In genomic region chr4:61619528-61619927, GRCh38 we compare ENCODE assay signal across 16 cellular contexts.
DNase-seq lines count a peak whose midpoint lies in the region; ATAC-seq and TF ChIP-seq lines count a peak whose summit lies in the region.
"Had no signal": no experiment of that assay in that cellular context is flagged by ENCODE, and none has a peak within 500 bp of the region (broad histone marks: within the 10 kb centered on the region; RNA-seq: fewer than 3 reads in every experiment).

No MANE protein-coding gene starts in this region.

- H3K4me3 Mint-ChIP-seq in endodermal cell: no peak overlapping the region
- no peak overlapping the region for H3K4me3 Mint-ChIP-seq in osteocyte (ENCODE audit: unreplicated experiment)
- H3K4me3 Mint-ChIP-seq: activated CD4-positive, alpha-beta memory T cell treated with anti-CD3 and anti-CD28 coated beads for 36 hours; activated T-helper 1 cell treated with anti-CD3 and anti-CD28 coated beads, Interleukin-12 subunit alpha, Interleukin-12 subunit beta, Interleukin-2, Interleukin-4 antibody, amounts not matched to agents 30 ng/mL and 10 ng/mL and 1 ng/mL, durations not matched to agents 14 hours and 24 hours and 36 hours; T-helper 2 cell treated with Interferon-gamma antibody and Interleukin-4, amounts not matched to agents 5 μg/mL and 100 μg/mL, for 36 hours had no signal

- WGBS in endodermal cell (ENCODE audit: insufficient coverage in 1 of 2, insufficient read length in 1 of 2), 2 experiments: 79 to 92% methylated on average over 2 to 4 of the region's 4 CpGs

- no peaks in the 10 kb centered on the region for H3K79me2 ChIP-seq in OCI-LY3 (ENCODE audit: low read length)

- 0 out of 2 replicates have a peak overlapping the region, but pooled peaks have one; percentile 7 for H2AFZ ChIP-seq in OCI-LY3 (ENCODE audit: low read depth, low read length)

- no peaks in the 10 kb centered on the region for H3K4me1 Mint-ChIP-seq in endodermal cell
- H3K4me1 Mint-ChIP-seq in osteocyte (ENCODE audit: unreplicated experiment): peaks cover 4% of the 10 kb centered on the region

- H3K9me3 Mint-ChIP-seq in endodermal cell: no peaks in the 10 kb centered on the region
- H3K9me3 Mint-ChIP-seq in osteocyte (ENCODE audit: unreplicated experiment): no peaks in the 10 kb centered on the region

- H3K27ac ChIP-seq in OCI-LY3 (ENCODE audit: low read length) (no peak overlapping the region), endodermal cell (ENCODE audit: low read depth, low read length) (no peak overlapping the region)

- no peak for TF ChIP-seq CTCF in OCI-LY3 (IDR thresholded peaks at IDR 0.05; ENCODE audit: low read depth, low read length)
- TF ChIP-seq CTCF in endodermal cell (conservative IDR thresholded peaks at IDR 0.05): peak; percentile 74
- TF ChIP-seq CTCF in osteocyte (IDR thresholded peaks at IDR 0.05): peak; percentile 38

- H3K27ac Mint-ChIP-seq in endodermal cell (no peak overlapping the region), osteocyte (ENCODE audit: unreplicated experiment) (no peak overlapping the region)
- H3K27ac Mint-ChIP-seq: activated CD4-positive, alpha-beta memory T cell treated with anti-CD3 and anti-CD28 coated beads for 36 hours; activated T-helper 1 cell treated with anti-CD3 and anti-CD28 coated beads, Interleukin-12 subunit alpha, Interleukin-12 subunit beta, Interleukin-2, Interleukin-4 antibody, amounts not matched to agents 30 ng/mL and 10 ng/mL and 1 ng/mL, durations not matched to agents 14 hours and 24 hours and 36 hours; T-helper 2 cell treated with Interferon-gamma antibody and Interleukin-4, amounts not matched to agents 5 μg/mL and 100 μg/mL, for 36 hours had no signal

- H3K9ac ChIP-seq in OCI-LY3 (ENCODE audit: low read length) (no peak overlapping the region), endodermal cell (ENCODE audit: extremely low read depth, low read length, poor library complexity, severe bottlenecking) (no peak overlapping the region)

- H3K27me3 Mint-ChIP-seq in endodermal cell (ENCODE audit: insufficient read depth) (no peaks in the 10 kb centered on the region), osteocyte (ENCODE audit: unreplicated experiment) (no peaks in the 10 kb centered on the region)
- H3K27me3 Mint-ChIP-seq: activated CD4-positive, alpha-beta memory T cell treated with anti-CD3 and anti-CD28 coated beads for 36 hours had no signal

- H3K36me3 Mint-ChIP-seq in endodermal cell (ENCODE audit: low read depth): no peaks in the 10 kb centered on the region
- no peaks in the 10 kb centered on the region for H3K36me3 Mint-ChIP-seq in osteocyte (ENCODE audit: unreplicated experiment)
- H3K36me3 Mint-ChIP-seq: activated CD4-positive, alpha-beta memory T cell treated with anti-CD3 and anti-CD28 coated beads for 36 hours had no signal

- H4K20me1 ChIP-seq in OCI-LY3 (ENCODE audit: insufficient read depth, low read length): no peaks in the 10 kb centered on the region

- no peaks in the 10 kb centered on the region for H3K9me3 ChIP-seq in OCI-LY3 (ENCODE audit: insufficient read depth, low read length)
- no peaks in the 10 kb centered on the region for H3K9me3 ChIP-seq in endodermal cell (ENCODE audit: control insufficient read depth, low read length)

- no peak overlapping the region for H3K4me2 ChIP-seq in OCI-LY3 (ENCODE audit: low read length)

- no peaks in the 10 kb centered on the region for H3K4me1 ChIP-seq in OCI-LY3 (ENCODE audit: low read length)
- H3K4me1 ChIP-seq in endodermal cell (ENCODE audit: control insufficient read depth, insufficient read depth, low read length): peaks cover 2% of the 10 kb centered on the region

- ATAC-seq in HG03025 (IDR thresholded peaks at IDR 0.05; ENCODE audit: low FRiP score, unreplicated experiment): no peak
- ATAC-seq: esophagus mucosa, left lobe of liver had no signal

- H3K27me3 ChIP-seq in OCI-LY3 (ENCODE audit: low read depth, low read length) (no peaks in the 10 kb centered on the region), endodermal cell (ENCODE audit: control insufficient read depth, insufficient read depth, low read length, poor library complexity, severe bottlenecking) (no peaks in the 10 kb centered on the region)

- no peaks in the 10 kb centered on the region for H3K36me3 ChIP-seq in OCI-LY3 (replicated peaks; ENCODE audit: low read depth, low read length)
- no peaks in the 10 kb centered on the region for H3K36me3 ChIP-seq in endodermal cell (ENCODE audit: control insufficient read depth, insufficient read depth, low read length)

- H3K4me3 ChIP-seq in OCI-LY3 (ENCODE audit: low read length) (no peak overlapping the region), endodermal cell (ENCODE audit: low read length) (no peak overlapping the region)

- DNase-seq in NCI-H146 (lab: John Stamatoyannopoulos, UW) (peak; percentile 13), NCI-H146 treated with DMSO at 0.1 percent for 48 hours (lab: John Stamatoyannopoulos, UW; ENCODE audit: unreplicated experiment) (no peak), endodermal cell (peak; percentile 54), osteocyte (ENCODE audit: extremely low spot score, unreplicated experiment) (no peak), NCI-H1694 treated with DMSO at 0.1 percent for 48 hours (lab: John Stamatoyannopoulos, UW) (no peak), pons (ENCODE audit: low spot score) (no peak)
- DNase-seq: activated CD4-positive, alpha-beta memory T cell treated with anti-CD3 and anti-CD28 coated beads for 36 hours; cerebellar nuclear complex; NCI-H2081 treated with DMSO at 0.1 percent for 48 hours; Right ventricle myocardium superior had no signal

Comparison
In these comparisons a context has a peak if more than half of its experiments do, and no peak if none do; other contexts are left out.
1. DNase-seq: peak in NCI-H146 (single experiment) and endodermal cell (single experiment); none in NCI-H146 treated with DMSO at 0.1 percent for 48 hours (single experiment), osteocyte (single experiment), NCI-H1694 treated with DMSO at 0.1 percent for 48 hours (single experiment) and pons (single experiment).